ENCODE assay signal across 26 cellular contexts in genomic region chr15:62883938-62884479, GRCh38.
DNase-seq lines count a peak whose midpoint lies in the region; TF ChIP-seq lines count a peak whose summit lies in the region.
"Had no signal": no experiment of that assay in that cellular context is flagged by ENCODE, and none has a peak within 500 bp of the region (broad histone marks: within the 10 kb centered on the region; RNA-seq: fewer than 3 reads in every experiment).

No MANE protein-coding gene starts in this region.

- peaks cover 65% of the 10 kb centered on the region for H3K4me1 Mint-ChIP-seq in chondrocyte (ENCODE audit: low read depth)

- H3K9me3 Mint-ChIP-seq in chondrocyte (ENCODE audit: low read depth) = no peaks in the 10 kb centered on the region
- H3K9me3 Mint-ChIP-seq: activated CD4-positive, alpha-beta memory T cell treated with anti-CD3 and anti-CD28 coated beads for 36 hours; CD14-positive monocyte; neural crest cell; WTC11 had no signal

- WGBS in hepatocyte (ENCODE audit: low lambda C conversion rate, missing lambda C conversion rate) = 46% methylated on average over 7 of the region's 7 CpGs

- H3K4me2 ChIP-seq in hepatocyte = no peak overlapping the region

- no peak overlapping the region for H3K4me3 Mint-ChIP-seq in chondrocyte (ENCODE audit: unreplicated experiment)
- H3K4me3 Mint-ChIP-seq: activated CD4-positive, alpha-beta memory T cell treated with anti-CD3 and anti-CD28 coated beads for 36 hours; CD14-positive monocyte; neural crest cell; WTC11 had no signal

- H3K79me2 ChIP-seq in hepatocyte = no peaks in the 10 kb centered on the region

- no peak overlapping the region for H3K4me3 ChIP-seq in hepatocyte
- H3K4me3 ChIP-seq in uterus = peak overlapping the region in 1 of 2 donors; percentile 8
- no peak overlapping the region for H3K4me3 ChIP-seq in breast epithelium
- H3K4me3 ChIP-seq: cardiac muscle cell, dorsolateral prefrontal cortex, heart left ventricle, Peyer's patch had no signal

- H3K9me3 ChIP-seq in hepatocyte (ENCODE audit: low read depth) (no peaks in the 10 kb centered on the region), uterus (no peaks in the 10 kb centered on the region), breast epithelium (no peaks in the 10 kb centered on the region)
- H3K9me3 ChIP-seq: heart left ventricle, Peyer's patch had no signal

- H3K36me3 Mint-ChIP-seq in chondrocyte (ENCODE audit: low read depth) = no peaks in the 10 kb centered on the region
- H3K36me3 Mint-ChIP-seq: activated CD4-positive, alpha-beta memory T cell treated with anti-CD3 and anti-CD28 coated beads for 36 hours; CD14-positive monocyte; WTC11 had no signal

- H3K9me2 ChIP-seq in hepatocyte (replicated peaks; ENCODE audit: insufficient read depth) = no peaks in the 10 kb centered on the region

- no peaks in the 10 kb centered on the region for H3K27me3 Mint-ChIP-seq in chondrocyte (ENCODE audit: low read depth)

- intact Hi-C loops in uterus (cut with DNase I; ENCODE audit: low total_unique reads) (no loop called here), breast epithelium (cut with DNase I; ENCODE audit: low total_unique reads) (no loop called here)

- no peaks in the 10 kb centered on the region for H4K20me1 ChIP-seq in hepatocyte (ENCODE audit: insufficient read depth, poor library complexity, severe bottlenecking)

- H3K27me3 ChIP-seq in hepatocyte (no peaks in the 10 kb centered on the region), uterus (no peaks in the 10 kb centered on the region), breast epithelium (no peaks in the 10 kb centered on the region)
- H3K27me3 ChIP-seq: cardiac muscle cell, dorsolateral prefrontal cortex, heart left ventricle, Peyer's patch had no signal

- H2AFZ ChIP-seq in hepatocyte = no peak overlapping the region

- H3K27ac ChIP-seq in hepatocyte (no peak overlapping the region), uterus (peak overlapping the region; percentile 77 to 82), breast epithelium (no peak overlapping the region)
- H3K27ac ChIP-seq: cardiac muscle cell, dorsolateral prefrontal cortex had no signal

- TF ChIP-seq CTCF in chondrocyte (IDR thresholded peaks at IDR 0.05) = peak; percentile 35
- TF ChIP-seq CTCF in hepatocyte (IDR thresholded peaks at IDR 0.05; ENCODE audit: poor library complexity) = peak; percentile 13
- peak in 2 of 4 experiments; percentile 21 to 22 for TF ChIP-seq CTCF in uterus (IDR thresholded peaks at IDR 0.05)
- TF ChIP-seq CTCF in breast epithelium (IDR thresholded peaks at IDR 0.05) = no peak

- peak; percentile 96 for DNase-seq in GM04504 (ENCODE audit: low read depth)
- DNase-seq in chondrocyte (ENCODE audit: low spot score) = no peak
- DNase-seq in hepatocyte (ENCODE audit: low spot score) = no peak
- peak; percentile 53 to 75 for DNase-seq in uterus
- no peak for DNase-seq in medulla oblongata (ENCODE audit: extremely low spot score)
- no peak for DNase-seq in NCI-H2081 (lab: John Stamatoyannopoulos, UW)
- DNase-seq in breast epithelium (ENCODE audit: low spot score in 2 of 2) = no peak
- no peak for DNase-seq in NCI-H345 treated with DMSO at 0.1 percent for 48 hours (lab: John Stamatoyannopoulos, UW; ENCODE audit: unreplicated experiment)
- DNase-seq: activated CD4-positive, alpha-beta memory T cell treated with anti-CD3 and anti-CD28 coated beads for 36 hours; activated effector memory CD4-positive, alpha-beta T cell treated with anti-CD3 and anti-CD28 coated beads, Interleukin-2, amount 50 U/mL, for 16 hours; amniotic stem cell; dorsolateral prefrontal cortex; erythroblast; GF-D8; heart left ventricle; KG1; midbrain; NCI-H187 treated with DMSO at 0.1 percent for 48 hours; NCI-H446; Peyer's patch; stimulated activated CD4-positive, alpha-beta T cell treated with anti-CD3 and anti-CD28 coated beads, Interleukin-4, amount 100 ng/mL, for 4 hours had no signal

- H3K27ac Mint-ChIP-seq in chondrocyte (ENCODE audit: unreplicated experiment) = no peak overlapping the region
- H3K27ac Mint-ChIP-seq: activated CD4-positive, alpha-beta memory T cell treated with anti-CD3 and anti-CD28 coated beads for 36 hours; CD14-positive monocyte; progenitor cell of endocrine pancreas; WTC11 had no signal

- H3K4me1 ChIP-seq in hepatocyte (ENCODE audit: insufficient read depth) (peaks cover 26% of the 10 kb centered on the region), uterus (peaks cover 0 to 9% of the 10 kb centered on the region in 2 donors), breast epithelium (no peaks in the 10 kb centered on the region)

- H3K36me3 ChIP-seq in hepatocyte (replicated peaks; ENCODE audit: insufficient read depth, low read depth) (no peaks in the 10 kb centered on the region), uterus (no peaks in the 10 kb centered on the region), breast epithelium (no peaks in the 10 kb centered on the region)
- H3K36me3 ChIP-seq: cardiac muscle cell, heart left ventricle, Peyer's patch had no signal

- TF ChIP-seq POLR2A in uterus (IDR thresholded peaks at IDR 0.05) (peak in 1 of 2 donors; percentile 22), breast epithelium (IDR thresholded peaks at IDR 0.05) (no peak)

Comparison
In these comparisons a context has a peak if more than half of its experiments do, and no peak if none do; other contexts are left out.
1. DNase-seq: peak in GM04504 (single experiment) and uterus (2 of 2); none in chondrocyte (single experiment), hepatocyte (single experiment), medulla oblongata (single experiment), NCI-H2081 (0 of 2), breast epithelium (0 of 2) and NCI-H345 treated with DMSO at 0.1 percent for 48 hours (single experiment).
2. CTCF ChIP-seq: peak in chondrocyte (single experiment) and hepatocyte (single experiment); none in breast epithelium (0 of 3).
3. H3K27ac ChIP-seq: peak in uterus (2 of 2); none in hepatocyte (single experiment) and breast epithelium (0 of 2).